8 cellular contexts compared by ENCODE assay signal in genomic region chr21:46635324-46636180, GRCh38. TPM values are rescaled to one million over a fixed set of nuclear protein-coding genes. Genes with fewer than 3 reads are reported as not detected.
A peak's percentile ranks its signal among the peaks of the same experiment; 100 is the strongest.
DNase-seq lines count a peak whose midpoint lies in the region; ATAC-seq and TF ChIP-seq lines count a peak whose summit lies in the region.

TSS of gene PRMT2 (plus strand) at chr21:46635674. CDS start at chr21:46636952, 1,278 bp downstream.

- peak within 1 kb of the TSS; percentile 92 for H3K27ac Mint-ChIP-seq in T-helper 1 cell treated with Interleukin-12 subunit alpha and Interleukin-12 subunit beta and Interleukin-4 antibody, amounts not matched to agents 30 μg/mL and 1 μg/mL, for 36 hours

- peaks cover 23% of the 10 kb centered on the region for H3K36me3 Mint-ChIP-seq in T-helper 1 cell treated with Interleukin-12 subunit alpha and Interleukin-12 subunit beta and Interleukin-4 antibody, amounts not matched to agents 30 μg/mL and 1 μg/mL, for 36 hours (ENCODE audit: low read depth)

- peak within 1 kb of the TSS; percentile 95 for H3K4me3 Mint-ChIP-seq in T-helper 1 cell treated with Interleukin-12 subunit alpha and Interleukin-12 subunit beta and Interleukin-4 antibody, amounts not matched to agents 30 μg/mL and 1 μg/mL, for 36 hours

- peaks cover 27 to 40% (median 37%) of the 10 kb centered on the region in 4 donors for H3K4me1 ChIP-seq in upper lobe of left lung

- H3K27me3 Mint-ChIP-seq in T-helper 1 cell treated with Interleukin-12 subunit alpha and Interleukin-12 subunit beta and Interleukin-4 antibody, amounts not matched to agents 30 μg/mL and 1 μg/mL, for 36 hours (ENCODE audit: low read depth): peaks cover 10% of the 10 kb centered on the region

- no peaks in the 10 kb centered on the region for H3K27me3 ChIP-seq in upper lobe of left lung

- ATAC-seq in GM18498 (IDR thresholded peaks at IDR 0.05; ENCODE audit: unreplicated experiment): peak; percentile 90
- peak; percentile 92 for ATAC-seq in HG02885 (IDR thresholded peaks at IDR 0.05; ENCODE audit: poor library complexity, unreplicated experiment)
- ATAC-seq in left cardiac atrium: peak; percentile 96
- peak; percentile 98 to 99 for ATAC-seq in upper lobe of left lung (ENCODE audit: low FRiP score in 2 of 2)

- peak; percentile 94 for DNase-seq in NCI-H1694 treated with DMSO at 0.1 percent for 48 hours (lab: John Stamatoyannopoulos, UW)
- peak; percentile 89 for DNase-seq in amniotic stem cell (lab: John Stamatoyannopoulos, UW)
- peak; percentile 98 for DNase-seq in left cardiac atrium
- DNase-seq in posterior vena cava (ENCODE audit: low spot score): peak; percentile 99
- peak; percentile 97 to 100 for DNase-seq in upper lobe of left lung

- peak in 4 of 6 experiments; percentile 5 to 59 (median 42) for TF ChIP-seq CTCF in upper lobe of left lung (IDR thresholded peaks at IDR 0.05)

- H3K9me3 Mint-ChIP-seq in T-helper 1 cell treated with Interleukin-12 subunit alpha and Interleukin-12 subunit beta and Interleukin-4 antibody, amounts not matched to agents 30 μg/mL and 1 μg/mL, for 36 hours: no peaks in the 10 kb centered on the region

- H3K36me3 ChIP-seq in upper lobe of left lung: no peaks in the 10 kb centered on the region

- 1% methylated on average over 38 to 66 of the region's 90 CpGs for WGBS in upper lobe of left lung, 2 donors

- peak within 1 kb of the TSS; percentile 75 to 94 (median 86) for H3K4me3 ChIP-seq in upper lobe of left lung

- peak; percentile 32 to 98 (median 80) for TF ChIP-seq POLR2A in upper lobe of left lung (IDR thresholded peaks at IDR 0.05)

- no peaks in the 10 kb centered on the region for H3K9me3 ChIP-seq in upper lobe of left lung

- peak within 1 kb of the TSS; percentile 99 to 100 (median 100) for H3K27ac ChIP-seq in upper lobe of left lung

- peaks cover 55% of the 10 kb centered on the region for H3K4me1 Mint-ChIP-seq in T-helper 1 cell treated with Interleukin-12 subunit alpha and Interleukin-12 subunit beta and Interleukin-4 antibody, amounts not matched to agents 30 μg/mL and 1 μg/mL, for 36 hours (ENCODE audit: low read depth)

- peak in 1 of 4 donors; percentile 2 for TF ChIP-seq EP300 in upper lobe of left lung (IDR thresholded peaks at IDR 0.05)

- intact Hi-C loops in left cardiac atrium (cut with DNase I) (no loop called here), posterior vena cava (cut with DNase I) (no loop called here)

RNA-seq across cellular contexts. Expression of gene PRMT2, which starts in this region (rescaled TPM):
- total RNA-seq in left cardiac atrium (10 to 100 TPM; 60.2 to 67.9 TPM), posterior vena cava (10 to 100 TPM; 91.3 to 93.0 TPM), upper lobe of left lung (100 to 1,000 TPM in 5 of 6 donors, 10 to 100 TPM in 1; 91.6 to 152 (median 115) TPM)

Comparison
In these comparisons a context has a peak if more than half of its experiments do, and no peak if none do; other contexts are left out.
1. Peak in every context shown above with its lines: DNase-seq, ATAC-seq, H3K4me3 ChIP-seq and H3K27ac ChIP-seq.